In the genomic region with DNA sequence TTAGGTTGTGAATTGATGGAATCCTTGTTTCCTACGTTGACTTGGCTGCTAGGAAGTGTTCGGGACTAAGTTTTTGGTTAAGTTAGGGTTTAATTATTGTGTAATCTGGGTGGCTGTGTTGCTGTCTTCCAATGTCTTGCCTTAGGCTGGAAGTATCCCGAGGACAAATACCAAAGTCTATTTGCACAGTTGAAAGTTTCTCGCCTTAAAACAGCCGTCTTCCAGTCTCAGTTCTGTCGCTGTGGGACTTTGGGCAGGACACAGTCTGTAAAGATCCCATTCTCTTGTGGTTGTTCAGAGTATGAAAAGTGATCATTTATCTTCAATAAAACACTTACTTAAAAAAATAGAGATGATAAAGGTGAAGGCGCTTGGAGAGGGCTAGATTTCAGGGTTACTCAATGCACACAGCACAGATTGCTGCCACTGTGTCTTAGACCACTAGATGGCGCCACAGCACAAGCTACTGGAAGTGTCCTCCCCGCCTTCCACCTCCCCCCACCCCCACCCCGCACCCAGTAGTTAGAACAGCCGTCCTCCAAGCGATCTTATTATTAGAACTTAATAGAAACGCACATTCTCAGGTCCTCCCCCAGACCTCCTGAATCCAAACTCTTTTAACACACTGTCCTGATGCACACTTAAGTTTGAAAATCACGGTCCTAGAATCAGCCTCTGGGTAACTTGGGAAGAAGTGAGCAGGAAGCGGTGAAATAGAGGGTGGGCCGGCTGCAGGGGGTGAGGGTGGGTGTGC, we compare ENCODE assay signal across 8 cellular contexts. TPM values are rescaled to one million over a fixed set of nuclear protein-coding genes. Genes with fewer than 3 reads are reported as not detected.
DNase-seq lines count a peak whose midpoint lies in the region; ATAC-seq and TF ChIP-seq lines count a peak whose summit lies in the region.

No MANE protein-coding gene starts in this region.

- no peak overlapping the region for H3K27ac Mint-ChIP-seq in stimulated activated naive CD8-positive, alpha-beta T cell treated with anti-CD3 and anti-CD28 coated beads, Interleukin-15, amount 100 ng/mL, for 72 hours

- peak overlapping the region in 2 of 4 experiments; percentile 33 to 36 for H3K4me3 ChIP-seq in fibroblast of lung (replicated peaks in 1 of 4; ENCODE audit: control extremely low read depth in 1 of 4, insufficient read depth in 1 of 4, low read depth in 3 of 4, low read length in 4 of 4)
- peak overlapping the region; percentile 28 for H3K4me3 ChIP-seq in neuron (ENCODE audit: low read length)

- no peak overlapping the region for H3K27ac ChIP-seq in fibroblast of lung (ENCODE audit: insufficient read depth, low read length)

- H3K4me3 Mint-ChIP-seq in activated T-cell treated with anti-CD3 and anti-CD28 coated beads, Interleukin-2, amount 50 U/mL, for 4 hours: no peak overlapping the region
- peak overlapping the region in 1 of 2 donors; percentile 26 for H3K4me3 Mint-ChIP-seq in stimulated activated naive CD8-positive, alpha-beta T cell treated with anti-CD3 and anti-CD28 coated beads, Interleukin-15, amount 100 ng/mL, for 72 hours

- H3K36me3 Mint-ChIP-seq in activated T-cell treated with anti-CD3 and anti-CD28 coated beads, Interleukin-2, amount 50 U/mL, for 4 hours (ENCODE audit: insufficient read depth): no peaks in the 10 kb centered on the region

- DNase-seq in ELR (ENCODE audit: low read depth) (peak; percentile 83), KBM-7 (peak; percentile 70), OCI-M1 (lab: John Stamatoyannopoulos, UW) (peak; percentile 80), fibroblast of lung (ENCODE audit: low read depth in 2 of 2) (peak; percentile 49 to 79)
- DNase-seq in activated T-cell treated with anti-CD3 and anti-CD28 coated beads, Interleukin-2, amount 50 U/mL, for 4 hours: peak; percentile 82
- DNase-seq in stimulated activated naive CD8-positive, alpha-beta T cell treated with anti-CD3 and anti-CD28 coated beads, Interleukin-15, amount 100 ng/mL, for 72 hours: peak; percentile 72

- H3K27me3 ChIP-seq in fibroblast of lung (ENCODE audit: control insufficient read depth, insufficient read depth, low read length) (no peaks in the 10 kb centered on the region), neuron (ENCODE audit: insufficient read depth, low read length) (no peaks in the 10 kb centered on the region)

- no peaks in the 10 kb centered on the region for H3K27me3 Mint-ChIP-seq in activated T-cell treated with anti-CD3 and anti-CD28 coated beads, Interleukin-2, amount 50 U/mL, for 4 hours (ENCODE audit: low read depth)
- H3K27me3 Mint-ChIP-seq in stimulated activated naive CD8-positive, alpha-beta T cell treated with anti-CD3 and anti-CD28 coated beads, Interleukin-15, amount 100 ng/mL, for 72 hours: no peaks in the 10 kb centered on the region

- H3K4me2 ChIP-seq in fibroblast of lung (ENCODE audit: extremely low read depth, insufficient read depth, low read length): peak overlapping the region; percentile 75

- no peaks in the 10 kb centered on the region for H3K4me1 ChIP-seq in fibroblast of lung (ENCODE audit: control insufficient read depth, extremely low read depth, insufficient read depth, low read length)
- peaks cover 23% of the 10 kb centered on the region for H3K4me1 ChIP-seq in neuron (ENCODE audit: insufficient read depth, low read length)

- no peaks in the 10 kb centered on the region for H4K20me1 ChIP-seq in fibroblast of lung (ENCODE audit: control insufficient read depth, extremely low read depth, insufficient read depth, low read length)

- peaks cover 5% of the 10 kb centered on the region for H3K4me1 Mint-ChIP-seq in activated T-cell treated with anti-CD3 and anti-CD28 coated beads, Interleukin-2, amount 50 U/mL, for 4 hours (ENCODE audit: low read depth)
- H3K4me1 Mint-ChIP-seq in stimulated activated naive CD8-positive, alpha-beta T cell treated with anti-CD3 and anti-CD28 coated beads, Interleukin-15, amount 100 ng/mL, for 72 hours: peaks cover 11% of the 10 kb centered on the region

- peak overlapping the region; percentile 46 for H2AFZ ChIP-seq in fibroblast of lung (ENCODE audit: low read length)
- no peak overlapping the region for H2AFZ ChIP-seq in neuron (ENCODE audit: low read depth, low read length)

- no peaks in the 10 kb centered on the region for H3K9me3 Mint-ChIP-seq in activated T-cell treated with anti-CD3 and anti-CD28 coated beads, Interleukin-2, amount 50 U/mL, for 4 hours
- H3K9me3 Mint-ChIP-seq in stimulated activated naive CD8-positive, alpha-beta T cell treated with anti-CD3 and anti-CD28 coated beads, Interleukin-15, amount 100 ng/mL, for 72 hours: no peaks in the 10 kb centered on the region

- ATAC-seq in activated T-cell treated with anti-CD3 and anti-CD28 coated beads, Interleukin-2, amount 50 U/mL, for 4 hours: peak; percentile 93
- peak; percentile 93 for ATAC-seq in stimulated activated naive CD8-positive, alpha-beta T cell treated with anti-CD3 and anti-CD28 coated beads, Interleukin-15, amount 100 ng/mL, for 72 hours
- no peak for ATAC-seq in HG02981 (IDR thresholded peaks at IDR 0.05; ENCODE audit: unreplicated experiment)

- in situ Hi-C loops in KBM-7 (cut with MboI; ENCODE audit: low pct_unique_long_range_greater_than_20kb, low sequenced_read_pairs): loop anchor here (25.0 kb wide), 3 partner anchors 106 to 981 kb away; partner anchors contain the start of gene CCDC182

- no peak overlapping the region for H3K9ac ChIP-seq in fibroblast of lung (ENCODE audit: insufficient read depth, low read length)

- no peaks in the 10 kb centered on the region for H3K36me3 ChIP-seq in fibroblast of lung (ENCODE audit: control insufficient read depth, insufficient read depth, low read length)
- H3K36me3 ChIP-seq in neuron (ENCODE audit: insufficient read depth, low read length): peaks cover under 1% of the 10 kb centered on the region

- H3K9me3 ChIP-seq in fibroblast of lung (ENCODE audit: control insufficient read depth, insufficient read depth, low read depth, low read length) (no peaks in the 10 kb centered on the region), neuron (ENCODE audit: low read length) (no peaks in the 10 kb centered on the region)

- H3K79me2 ChIP-seq in fibroblast of lung (ENCODE audit: control insufficient read depth, insufficient read depth, low read length): no peaks in the 10 kb centered on the region

- peak; percentile 73 to 83 for TF ChIP-seq CTCF in fibroblast of lung (conservative IDR thresholded peaks at IDR 0.05 in 1 of 2, IDR thresholded peaks at IDR 0.05 in 1 of 2; ENCODE audit: low read depth in 1 of 2, low read length in 2 of 2)

RNA-seq across cellular contexts. Expression of gene AKAP1, which starts 45.8 kb away (rescaled TPM):
- 10 to 100 TPM; 59.6 to 64.3 (median 60.2) TPM for total RNA-seq in activated T-cell treated with anti-CD3 and anti-CD28 coated beads, Interleukin-2, amount 50 U/mL, for 4 hours
- 9.1 and 13.9 TPM in 2 replicates for total RNA-seq in fibroblast of lung
- 4.8 and 12.8 TPM in 2 replicates for polyA plus RNA-seq in fibroblast of lung
- 4.7 and 7.4 TPM in 2 replicates for polyA plus RNA-seq in fibroblast of lung (2012)
- polyA minus RNA-seq in fibroblast of lung (ENCODE audit: low replicate concordance): 54.4 and 102 TPM in 2 replicates
